Comparison of ENCODE assay signal across 8 cellular contexts in genomic region chr21:33975548-33976081, GRCh38.
A peak's percentile ranks its signal among the peaks of the same experiment; 100 is the strongest.
DNase-seq lines count a peak whose midpoint lies in the region; ATAC-seq and TF ChIP-seq lines count a peak whose summit lies in the region.

No MANE protein-coding gene starts in this region.

- WGBS in sigmoid colon, 2 donors = 56 to 84% methylated on average over 7 of the region's 7 CpGs

- no peaks in the 10 kb centered on the region for H3K27me3 ChIP-seq in sigmoid colon

- no TSS peak for BruUV-seq in Calu3 (replicated peaks; lab: Mats Ljungman, UMichigan)

- H3K4me1 Mint-ChIP-seq in Calu3 (ENCODE audit: low read depth, unreplicated experiment) = peaks cover 38% of the 10 kb centered on the region

- no peak overlapping the region for H3K4me3 ChIP-seq in sigmoid colon

- intact Hi-C loops in Calu3 (cut with micrococcal nuclease; ENCODE audit: unreplicated experiment) = no loop called here
- intact Hi-C loops in sigmoid colon (cut with DNase I) = no loop called here

- no peak for TF ChIP-seq POLR2A in sigmoid colon (IDR thresholded peaks at IDR 0.05)

- H3K4me3 Mint-ChIP-seq in Calu3 (ENCODE audit: low read depth, unreplicated experiment) = no peak overlapping the region

- H3K36me3 ChIP-seq in sigmoid colon = no peaks in the 10 kb centered on the region

- peak; percentile 68 for ATAC-seq in GM21367 (IDR thresholded peaks at IDR 0.05; ENCODE audit: unreplicated experiment)

- peaks cover 5% of the 10 kb centered on the region for H3K36me3 Mint-ChIP-seq in Calu3 (ENCODE audit: insufficient read depth, unreplicated experiment)

- TF ChIP-seq CTCF in Calu3 (IDR thresholded peaks at IDR 0.05; ENCODE audit: unreplicated experiment) (no peak), sigmoid colon (IDR thresholded peaks at IDR 0.05) (no peak)

- H3K27ac ChIP-seq in sigmoid colon = peak overlapping the region in 3 of 4 donors; percentile 44 to 52 (median 48)

- no peaks in the 10 kb centered on the region for H3K9me3 ChIP-seq in sigmoid colon

- no peaks in the 10 kb centered on the region for H3K9me3 Mint-ChIP-seq in Calu3 (ENCODE audit: low read depth, unreplicated experiment)

- H3K27me3 Mint-ChIP-seq in Calu3 (ENCODE audit: unreplicated experiment) = no peaks in the 10 kb centered on the region

- peak overlapping the region; percentile 91 for H3K27ac Mint-ChIP-seq in Calu3 (ENCODE audit: unreplicated experiment)

- CTCF ChIA-PET in Calu3 (lab: Charles Lee) = no interaction called here

- DNase-seq in Calu3 (peak; percentile 20), HPDE6-E6E7 (ENCODE audit: extremely low spot score) (peak; percentile 66), sigmoid colon (no peak), HuH-7.5 (ENCODE audit: low spot score) (no peak), SHP77 treated with DMSO at 0.1 percent for 48 hours (lab: John Stamatoyannopoulos, UW) (no peak)
- peak; percentile 9 to 23 (median 16) for DNase-seq in activated CD4-positive, CD25-positive, alpha-beta regulatory T cell (lab: John Stamatoyannopoulos, UW)
- peak; percentile 39 for DNase-seq in effector CD4-positive, alpha-beta T cell

- TF ChIP-seq EP300 in sigmoid colon (IDR thresholded peaks at IDR 0.05) = no peak

- H3K4me1 ChIP-seq in sigmoid colon = peaks cover 0 to 15% (median 5%) of the 10 kb centered on the region in 4 donors

Comparison
In these comparisons a context has a peak if more than half of its experiments do, and no peak if none do; other contexts are left out.
1. DNase-seq: peak in Calu3 (single experiment), HPDE6-E6E7 (single experiment), activated CD4-positive, CD25-positive, alpha-beta regulatory T cell (4 of 4) and effector CD4-positive, alpha-beta T cell (single experiment); none in sigmoid colon (single experiment), HuH-7.5 (single experiment) and SHP77 treated with DMSO at 0.1 percent for 48 hours (single experiment).